ENCODE assay signal across 2 cellular contexts in genomic region chr11:8698379-8698851, GRCh38.
A peak's percentile ranks its signal among the peaks of the same experiment; 100 is the strongest.
TF ChIP-seq lines count a peak whose summit lies in the region.

No MANE protein-coding gene starts in this region.

TF ChIP-seq in IMR-90, 13 proteins besides CTCF, POLR2A, EP300 and RAD21:
- TF ChIP-seq CHD1 (IDR thresholded peaks at IDR 0.05; ENCODE audit: low read depth, low read length) (no peak), NFE2L2 (IDR thresholded peaks at IDR 0.05; ENCODE audit: low read depth, low read length) (no peak)

TF ChIP-seq in H1, 55 proteins besides CTCF, POLR2A, EP300 and RAD21:
- peak; percentile 19; the same call in 1 of the 2 replicates for TF ChIP-seq E2F6 (IDR thresholded peaks at IDR 0.05)
- TF ChIP-seq HDAC6 (IDR thresholded peaks at IDR 0.05; ENCODE audit: low read depth, low read length): no peak
- peak; percentile 22 for TF ChIP-seq ASH2L (IDR thresholded peaks at IDR 0.05; ENCODE audit: low read length)
- TF ChIP-seq MAX (IDR thresholded peaks at IDR 0.05): 0 out of 2 replicates have a peak, but pooled peaks have one; percentile 27
- no peak for TF ChIP-seq SIN3A (conservative IDR thresholded peaks at IDR 0.05 in 1 of 2, IDR thresholded peaks at IDR 0.05 in 1 of 2; ENCODE audit: low read depth in 1 of 2, low read length in 2 of 2)
